Comparison of ENCODE assay signal across 22 cellular contexts in the genomic region with DNA sequence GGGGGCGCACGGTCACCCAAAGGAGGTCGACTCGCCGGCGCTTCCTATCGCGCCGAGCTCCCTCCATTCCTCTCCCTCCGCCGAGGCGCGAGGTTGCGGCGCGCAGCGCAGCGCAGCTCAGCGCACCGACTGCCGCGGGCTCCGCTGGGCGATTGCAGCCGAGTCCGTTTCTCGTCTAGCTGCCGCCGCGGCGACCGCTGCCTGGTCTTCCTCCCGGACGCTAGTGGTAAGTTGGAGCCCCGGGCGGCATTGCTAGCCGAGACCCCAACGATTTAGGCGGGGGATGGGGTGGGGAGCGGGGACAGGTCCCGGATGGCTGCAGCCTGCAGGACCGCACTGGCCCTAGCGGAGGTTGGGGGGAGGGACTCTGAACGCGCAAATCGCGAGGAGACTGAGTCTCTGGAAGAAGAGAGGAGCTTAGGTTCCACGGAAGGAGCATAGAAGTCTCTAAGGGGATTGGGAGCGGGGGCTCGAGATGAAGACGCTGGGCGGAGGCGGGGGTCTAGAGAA. TPM values are rescaled to one million over a fixed set of nuclear protein-coding genes. Genes with fewer than 3 reads are reported as not detected.
DNase-seq lines count a peak whose midpoint lies in the region; ATAC-seq and TF ChIP-seq lines count a peak whose summit lies in the region.
"Had no signal": no experiment of that assay in that cellular context is flagged by ENCODE, and none has a peak within 500 bp of the region (broad histone marks: within the 10 kb centered on the region; RNA-seq: fewer than 3 reads in every experiment).

No MANE protein-coding gene starts in this region.

- H3K9me3 ChIP-seq in left ventricle myocardium inferior (replicated peaks) = no peaks in the 10 kb centered on the region
- H3K9me3 ChIP-seq in esophagus muscularis mucosa = no peaks in the 10 kb centered on the region
- no peaks in the 10 kb centered on the region for H3K9me3 ChIP-seq in vagina
- no peaks in the 10 kb centered on the region for H3K9me3 ChIP-seq in body of pancreas
- H3K9me3 ChIP-seq in mammary epithelial cell (replicated peaks; ENCODE audit: insufficient read depth, low read length) = peaks cover 24% of the 10 kb centered on the region
- H3K9me3 ChIP-seq: uterus had no signal

- H3K27me3 ChIP-seq in left ventricle myocardium inferior (ENCODE audit: low read depth) (peaks cover 70% of the 10 kb centered on the region), esophagus muscularis mucosa (peaks cover 0 to 55% (median 23%) of the 10 kb centered on the region in 4 donors), vagina (peaks cover 22% of the 10 kb centered on the region), body of pancreas (no peaks in the 10 kb centered on the region), mammary epithelial cell (ENCODE audit: insufficient read depth, low read length) (peaks cover 27% of the 10 kb centered on the region)

- ATAC-seq in Right ventricle myocardium inferior = no peak
- ATAC-seq in body of pancreas = no peak
- ATAC-seq: activated CD8-positive, alpha-beta T cell treated with anti-CD3 and anti-CD28 coated beads for 36 hours; GM12878; naive thymus-derived CD4-positive, alpha-beta T cell; Panc1 had no signal

- H3K79me2 ChIP-seq in mammary epithelial cell (ENCODE audit: insufficient read depth, low read length) = no peaks in the 10 kb centered on the region

- in situ Hi-C loops in mammary epithelial cell (cut with MboI; ENCODE audit: low sequenced_read_pairs in 2 of 2) = no loop called here

- peak overlapping the region; percentile 73 to 86 (median 79) for H3K4me3 Mint-ChIP-seq in nephron
- H3K4me3 Mint-ChIP-seq: activated CD8-positive, alpha-beta T cell treated with anti-CD3 and anti-CD28 coated beads for 36 hours; HFFc6; naive thymus-derived CD4-positive, alpha-beta T cell; T-helper 2 cell treated with Interferon-gamma antibody and Interleukin-4, amounts not matched to agents 5 μg/mL and 100 μg/mL, for 36 hours had no signal

- H4K20me1 ChIP-seq in mammary epithelial cell (ENCODE audit: insufficient read depth, low read length) = no peaks in the 10 kb centered on the region

- dilution Hi-C loops in mammary epithelial cell (cut with HindIII; ENCODE audit: low sequenced_read_pairs) = no loop called here

- intact Hi-C loops in left ventricle myocardium inferior (cut with micrococcal nuclease) (no loop called here), Right ventricle myocardium inferior (cut with DNase I) (no loop called here), esophagus muscularis mucosa (cut with DNase I) (no loop called here), vagina (cut with DNase I) (no loop called here), body of pancreas (cut with DNase I) (no loop called here), mammary epithelial cell (cut with micrococcal nuclease) (no loop called here)

- DNase-seq in left ventricle myocardium inferior (no peak), Right ventricle myocardium inferior (ENCODE audit: missing footprints) (no peak), esophagus muscularis mucosa (ENCODE audit: extremely low spot score) (no peak), vagina (ENCODE audit: extremely low spot score in 2 of 2) (no peak), body of pancreas (no peak), GOT3 (lab: John Stamatoyannopoulos, UW) (no peak), mammary epithelial cell (no peak)
- DNase-seq: activated CD8-positive, alpha-beta T cell treated with anti-CD3 and anti-CD28 coated beads for 36 hours; activated naive CD4-positive, alpha-beta T cell; DMS153; HFFc6; naive thymus-derived CD4-positive, alpha-beta T cell; NCI-H1092 treated with DMSO at 0.1 percent for 48 hours; NCI-H446; uterus had no signal

- H3K36me3 ChIP-seq in left ventricle myocardium inferior (no peaks in the 10 kb centered on the region), esophagus muscularis mucosa (no peaks in the 10 kb centered on the region), vagina (no peaks in the 10 kb centered on the region), body of pancreas (replicated peaks in 1 of 2; ENCODE audit: insufficient read depth in 1 of 2, low read depth in 2 of 2) (no peaks in the 10 kb centered on the region), mammary epithelial cell (ENCODE audit: insufficient read depth, low read length) (no peaks in the 10 kb centered on the region)
- H3K36me3 ChIP-seq: uterus had no signal

- H3K27ac ChIP-seq in left ventricle myocardium inferior (replicated peaks) (no peak overlapping the region), esophagus muscularis mucosa (replicated peaks in 1 of 4) (no peak overlapping the region), vagina (no peak overlapping the region), body of pancreas (no peak overlapping the region), mammary epithelial cell (ENCODE audit: insufficient read depth, low read depth, low read length) (no peak overlapping the region)
- H3K27ac ChIP-seq: uterus had no signal

- no peak for TF ChIP-seq CTCF in left ventricle myocardium inferior (IDR thresholded peaks at IDR 0.05; ENCODE audit: borderline replicate concordance)
- TF ChIP-seq CTCF in esophagus muscularis mucosa (IDR thresholded peaks at IDR 0.05) = no peak
- no peak for TF ChIP-seq CTCF in nephron (IDR thresholded peaks at IDR 0.05; ENCODE audit: unreplicated experiment in 3 of 3)
- TF ChIP-seq CTCF in vagina (IDR thresholded peaks at IDR 0.05) = no peak
- TF ChIP-seq CTCF in body of pancreas (IDR thresholded peaks at IDR 0.05) = no peak
- no peak for TF ChIP-seq CTCF in mammary epithelial cell (conservative IDR thresholded peaks at IDR 0.05 in 1 of 2, IDR thresholded peaks at IDR 0.05 in 1 of 2; ENCODE audit: extremely low read depth in 1 of 2, insufficient read depth in 1 of 2, low read depth in 1 of 2, low read length in 2 of 2)

- no peak for TF ChIP-seq POLR2A in esophagus muscularis mucosa (IDR thresholded peaks at IDR 0.05; ENCODE audit: low read depth)
- no peak for TF ChIP-seq POLR2A in vagina (IDR thresholded peaks at IDR 0.05)
- no peak for TF ChIP-seq POLR2A in body of pancreas (IDR thresholded peaks at IDR 0.05)

- no TSS peak for BruUV-seq in mammary epithelial cell (replicated peaks; lab: Mats Ljungman, UMichigan)

- H3K9me3 Mint-ChIP-seq in nephron = peaks cover 5% of the 10 kb centered on the region
- H3K9me3 Mint-ChIP-seq: T-helper 2 cell treated with Interferon-gamma antibody and Interleukin-4, amounts not matched to agents 5 μg/mL and 100 μg/mL, for 36 hours had no signal

- H3K9ac ChIP-seq in mammary epithelial cell (ENCODE audit: insufficient read depth, low read length) = no peak overlapping the region

- H3K4me1 ChIP-seq in left ventricle myocardium inferior (peaks cover 6% of the 10 kb centered on the region), esophagus muscularis mucosa (peaks cover 0 to 40% (median 25%) of the 10 kb centered on the region in 4 donors), vagina (peaks cover 10% of the 10 kb centered on the region), body of pancreas (no peaks in the 10 kb centered on the region), mammary epithelial cell (ENCODE audit: insufficient read depth, low read length) (no peaks in the 10 kb centered on the region)
- H3K4me1 ChIP-seq: uterus had no signal

- no peak overlapping the region for H3K27ac Mint-ChIP-seq in nephron
- H3K27ac Mint-ChIP-seq: activated CD8-positive, alpha-beta T cell treated with anti-CD3 and anti-CD28 coated beads for 36 hours; HFFc6; T-helper 2 cell treated with Interferon-gamma antibody and Interleukin-4, amounts not matched to agents 5 μg/mL and 100 μg/mL, for 36 hours had no signal

- peaks cover 27% of the 10 kb centered on the region for H3K4me1 Mint-ChIP-seq in nephron
- H3K4me1 Mint-ChIP-seq: naive thymus-derived CD4-positive, alpha-beta T cell had no signal

- H3K27me3 Mint-ChIP-seq in nephron (ENCODE audit: low read depth) = peaks cover 99% of the 10 kb centered on the region

- CTCF ChIA-PET in mammary epithelial cell (lab: Charles Lee; ENCODE audit: low non-redundant PET) = no interaction called here

- peak overlapping the region; percentile 48 for H3K4me3 ChIP-seq in left ventricle myocardium inferior
- peak overlapping the region in 3 of 4 donors; percentile 20 to 30 (median 29) for H3K4me3 ChIP-seq in esophagus muscularis mucosa
- peak overlapping the region; percentile 18 to 33 for H3K4me3 ChIP-seq in vagina
- no peak overlapping the region for H3K4me3 ChIP-seq in body of pancreas
- no peak overlapping the region for H3K4me3 ChIP-seq in mammary epithelial cell (replicated peaks in 1 of 3; ENCODE audit: insufficient read depth in 1 of 3, low read depth in 2 of 3, low read length in 3 of 3)
- H3K4me3 ChIP-seq: GM12878, uterus had no signal

- no peak overlapping the region for H2AFZ ChIP-seq in mammary epithelial cell (ENCODE audit: low read depth, low read length)

- no peak for TF ChIP-seq EP300 in esophagus muscularis mucosa (IDR thresholded peaks at IDR 0.05)

- WGBS in esophagus muscularis mucosa = 2% methylated on average over 18 of the region's 53 CpGs
- 1 to 2% methylated on average over 11 to 14 of the region's 53 CpGs for WGBS in body of pancreas, 2 donors
- WGBS in mammary epithelial cell (ENCODE audit: low coverage, missing lambda C conversion rate) = 57% methylated on average over 11 of the region's 53 CpGs

- H3K4me2 ChIP-seq in mammary epithelial cell (ENCODE audit: insufficient read depth, low read depth, low read length) = no peak overlapping the region

- H3K36me3 Mint-ChIP-seq in nephron (ENCODE audit: low read depth) = no peaks in the 10 kb centered on the region

RNA-seq across cellular contexts. Expression of a gene that starts 0.6 kb away (rescaled TPM):
- total RNA-seq in left ventricle myocardium inferior (not detected), Right ventricle myocardium inferior (not detected), esophagus muscularis mucosa (not detected), vagina (1.7 TPM), body of pancreas (not detected), mammary epithelial cell (under 1 TPM in 1 of 2 donors, not detected in 1; under 0.01 TPM)
- polyA plus RNA-seq in mammary epithelial cell = not detected
- polyA minus RNA-seq in mammary epithelial cell = not detected
- total RNA-seq: activated CD8-positive, alpha-beta T cell treated with anti-CD3 and anti-CD28 coated beads for 36 hours; fibroblast of lung; GM12878; HFFc6; HT1080; kidney epithelial cell; naive thymus-derived CD4-positive, alpha-beta T cell had no signal
- polyA plus RNA-seq: fibroblast of lung; naive thymus-derived CD4-positive, alpha-beta T cell had no signal

Comparison
In these comparisons a context has a peak if more than half of its experiments do, and no peak if none do; other contexts are left out.
1. H3K4me3 ChIP-seq: peak in left ventricle myocardium inferior (single experiment), esophagus muscularis mucosa (3 of 4) and vagina (2 of 2); none in body of pancreas (0 of 2) and mammary epithelial cell (0 of 3).